ENCODE assay signal across 1 cellular context in genomic region chr10:27155073-27155754, GRCh38.
TF ChIP-seq lines count a peak whose summit lies in the region.

Gene MASTL, plus strand, starts transcription at chr10:27155352. Its CDS starts 75 bp downstream, at chr10:27155427.

TF ChIP-seq in GM12878, 131 proteins besides CTCF, POLR2A, EP300 and RAD21 (continued from another document and continues in another):
- TF ChIP-seq, protein P1, sequence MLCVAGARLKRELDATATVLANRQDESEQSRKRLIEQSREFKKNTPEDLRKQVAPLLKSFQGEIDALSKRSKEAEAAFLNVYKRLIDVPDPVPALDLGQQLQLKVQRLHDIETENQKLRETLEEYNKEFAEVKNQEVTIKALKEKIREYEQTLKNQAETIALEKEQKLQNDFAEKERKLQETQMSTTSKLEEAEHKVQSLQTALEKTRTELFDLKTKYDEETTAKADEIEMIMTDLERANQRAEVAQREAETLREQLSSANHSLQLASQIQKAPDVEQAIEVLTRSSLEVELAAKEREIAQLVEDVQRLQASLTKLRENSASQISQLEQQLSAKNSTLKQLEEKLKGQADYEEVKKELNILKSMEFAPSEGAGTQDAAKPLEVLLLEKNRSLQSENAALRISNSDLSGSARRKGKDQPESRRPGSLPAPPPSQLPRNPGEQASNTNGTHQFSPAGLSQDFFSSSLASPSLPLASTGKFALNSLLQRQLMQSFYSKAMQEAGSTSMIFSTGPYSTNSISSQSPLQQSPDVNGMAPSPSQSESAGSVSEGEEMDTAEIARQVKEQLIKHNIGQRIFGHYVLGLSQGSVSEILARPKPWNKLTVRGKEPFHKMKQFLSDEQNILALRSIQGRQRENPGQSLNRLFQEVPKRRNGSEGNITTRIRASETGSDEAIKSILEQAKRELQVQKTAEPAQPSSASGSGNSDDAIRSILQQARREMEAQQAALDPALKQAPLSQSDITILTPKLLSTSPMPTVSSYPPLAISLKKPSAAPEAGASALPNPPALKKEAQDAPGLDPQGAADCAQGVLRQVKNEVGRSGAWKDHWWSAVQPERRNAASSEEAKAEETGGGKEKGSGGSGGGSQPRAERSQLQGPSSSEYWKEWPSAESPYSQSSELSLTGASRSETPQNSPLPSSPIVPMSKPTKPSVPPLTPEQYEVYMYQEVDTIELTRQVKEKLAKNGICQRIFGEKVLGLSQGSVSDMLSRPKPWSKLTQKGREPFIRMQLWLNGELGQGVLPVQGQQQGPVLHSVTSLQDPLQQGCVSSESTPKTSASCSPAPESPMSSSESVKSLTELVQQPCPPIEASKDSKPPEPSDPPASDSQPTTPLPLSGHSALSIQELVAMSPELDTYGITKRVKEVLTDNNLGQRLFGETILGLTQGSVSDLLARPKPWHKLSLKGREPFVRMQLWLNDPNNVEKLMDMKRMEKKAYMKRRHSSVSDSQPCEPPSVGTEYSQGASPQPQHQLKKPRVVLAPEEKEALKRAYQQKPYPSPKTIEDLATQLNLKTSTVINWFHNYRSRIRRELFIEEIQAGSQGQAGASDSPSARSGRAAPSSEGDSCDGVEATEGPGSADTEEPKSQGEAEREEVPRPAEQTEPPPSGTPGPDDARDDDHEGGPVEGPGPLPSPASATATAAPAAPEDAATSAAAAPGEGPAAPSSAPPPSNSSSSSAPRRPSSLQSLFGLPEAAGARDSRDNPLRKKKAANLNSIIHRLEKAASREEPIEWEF (IDR thresholded peaks at IDR 0.05; ENCODE audit: insufficient replicate concordance, low read depth, low read length), result no peak
- TF ChIP-seq KLF5 (IDR thresholded peaks at IDR 0.05; ENCODE audit: partially characterized antibody) (peak; percentile 68), CBFB (IDR thresholded peaks at IDR 0.05; ENCODE audit: low read depth) (peak; percentile 88), MXI1 (IDR thresholded peaks at IDR 0.05; ENCODE audit: low read depth, low read length) (no peak), PAX8 (IDR thresholded peaks at IDR 0.05) (no peak), BCL3 (IDR thresholded peaks at IDR 0.05; ENCODE audit: borderline replicate concordance, insufficient read depth, low read depth, low read length, poor library complexity, severe bottlenecking) (peak; percentile 73), IRF4 (IDR thresholded peaks at IDR 0.05; ENCODE audit: low read depth, low read length) (peak; percentile 22; the same call in 1 of the 2 replicates), POU2F2 (IDR thresholded peaks at IDR 0.05; ENCODE audit: borderline replicate concordance, low read depth, low read length) (peak; percentile 61; the same call in 2 of the 3 replicates), CREM (IDR thresholded peaks at IDR 0.05; ENCODE audit: low read depth) (peak; percentile 95), SMC3 (IDR thresholded peaks at IDR 0.05; ENCODE audit: borderline replicate concordance, low read length) (no peak), E2F8 (IDR thresholded peaks at IDR 0.05; ENCODE audit: low read depth, partially characterized antibody) (peak; percentile 74), YBX1 (IDR thresholded peaks at IDR 0.05) (no peak), ETV6 (conservative IDR thresholded peaks at IDR 0.05 in 1 of 2, IDR thresholded peaks at IDR 0.05 in 1 of 2; ENCODE audit: borderline replicate concordance in 1 of 2, low read depth in 1 of 2) (peak in 1 of 2 experiments; percentile 34; a peak in 1 of 4 replicates), RBBP5 (conservative IDR thresholded peaks at IDR 0.05) (no peak), FOXK2 (IDR thresholded peaks at IDR 0.05) (no peak), HDGF (IDR thresholded peaks at IDR 0.05) (no peak), RB1 (IDR thresholded peaks at IDR 0.05; ENCODE audit: borderline replicate concordance) (no peak; the same call in 1 of the 2 replicates), SREBF1 (IDR thresholded peaks at IDR 0.05; ENCODE audit: low read length) (no peak), DPF2 (IDR thresholded peaks at IDR 0.05) (peak; percentile 54; the same call in 1 of the 2 replicates), IKZF1 (conservative IDR thresholded peaks at IDR 0.05) (peak; percentile 59), SKIL (IDR thresholded peaks at IDR 0.05; ENCODE audit: low read depth, poor library complexity, severe bottlenecking) (no peak), JUNB (IDR thresholded peaks at IDR 0.05) (peak; percentile 35; the same call in 1 of the 2 replicates), SREBF2 (IDR thresholded peaks at IDR 0.05; ENCODE audit: low read length) (no peak), HDAC6 (IDR thresholded peaks at IDR 0.05; ENCODE audit: unreplicated experiment) (no peak), SMAD1 (IDR thresholded peaks at IDR 0.05; ENCODE audit: low read depth, partially characterized antibody) (peak; percentile 82), POLR2AphosphoS2 (IDR thresholded peaks at IDR 0.05; ENCODE audit: low read depth, low read length) (peak; percentile 72; the same call in 1 of the 2 replicates), CEBPB (IDR thresholded peaks at IDR 0.05; ENCODE audit: borderline replicate concordance in 1 of 2, low read depth in 2 of 2, low read length in 2 of 2) (no peak), ZSCAN29 (IDR thresholded peaks at IDR 0.05) (no peak), PML (IDR thresholded peaks at IDR 0.05; ENCODE audit: low read length) (peak; percentile 87; the same call in 1 of the 2 replicates), CHD1 (IDR thresholded peaks at IDR 0.05; ENCODE audit: low read depth, low read length) (no peak), PBX3 (IDR thresholded peaks at IDR 0.05; ENCODE audit: insufficient replicate concordance, low read depth, low read length) (no peak), POLR2AphosphoS5 (IDR thresholded peaks at IDR 0.05; ENCODE audit: low read length) (peak; percentile 90), MEF2B (IDR thresholded peaks at IDR 0.05; ENCODE audit: partially characterized antibody, poor library complexity, severe bottlenecking) (no peak), BACH1 (IDR thresholded peaks at IDR 0.05; ENCODE audit: borderline replicate concordance) (peak; percentile 62; the same call in 1 of the 2 replicates), TBL1XR1 (IDR thresholded peaks at IDR 0.05; ENCODE audit: low read depth, low read length) (no peak), ZNF207 (IDR thresholded peaks at IDR 0.05; ENCODE audit: borderline replicate concordance) (no peak; the same call in 1 of the 2 replicates), MTA3 (IDR thresholded peaks at IDR 0.05; ENCODE audit: borderline replicate concordance, low read length) (no peak), SIX5 (IDR thresholded peaks at IDR 0.05; ENCODE audit: low read depth, low read length, severe bottlenecking) (no peak), BMI1 (IDR thresholded peaks at IDR 0.05; ENCODE audit: borderline replicate concordance) (no peak), TCF7 (IDR thresholded peaks at IDR 0.05; ENCODE audit: borderline replicate concordance) (no peak), TARDBP (IDR thresholded peaks at IDR 0.05; ENCODE audit: borderline replicate concordance) (no peak), STAT1 (conservative IDR thresholded peaks at IDR 0.05) (peak; percentile 64; the same call in 1 of the 2 replicates), ZZZ3 (IDR thresholded peaks at IDR 0.05; ENCODE audit: control insufficient read depth, insufficient read length, low read depth) (no peak)
- TF ChIP-seq, protein P2, sequence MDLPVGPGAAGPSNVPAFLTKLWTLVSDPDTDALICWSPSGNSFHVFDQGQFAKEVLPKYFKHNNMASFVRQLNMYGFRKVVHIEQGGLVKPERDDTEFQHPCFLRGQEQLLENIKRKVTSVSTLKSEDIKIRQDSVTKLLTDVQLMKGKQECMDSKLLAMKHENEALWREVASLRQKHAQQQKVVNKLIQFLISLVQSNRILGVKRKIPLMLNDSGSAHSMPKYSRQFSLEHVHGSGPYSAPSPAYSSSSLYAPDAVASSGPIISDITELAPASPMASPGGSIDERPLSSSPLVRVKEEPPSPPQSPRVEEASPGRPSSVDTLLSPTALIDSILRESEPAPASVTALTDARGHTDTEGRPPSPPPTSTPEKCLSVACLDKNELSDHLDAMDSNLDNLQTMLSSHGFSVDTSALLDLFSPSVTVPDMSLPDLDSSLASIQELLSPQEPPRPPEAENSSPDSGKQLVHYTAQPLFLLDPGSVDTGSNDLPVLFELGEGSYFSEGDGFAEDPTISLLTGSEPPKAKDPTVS (IDR thresholded peaks at IDR 0.05; ENCODE audit: low read depth, low read length), result no peak
- TF ChIP-seq, protein P3, sequence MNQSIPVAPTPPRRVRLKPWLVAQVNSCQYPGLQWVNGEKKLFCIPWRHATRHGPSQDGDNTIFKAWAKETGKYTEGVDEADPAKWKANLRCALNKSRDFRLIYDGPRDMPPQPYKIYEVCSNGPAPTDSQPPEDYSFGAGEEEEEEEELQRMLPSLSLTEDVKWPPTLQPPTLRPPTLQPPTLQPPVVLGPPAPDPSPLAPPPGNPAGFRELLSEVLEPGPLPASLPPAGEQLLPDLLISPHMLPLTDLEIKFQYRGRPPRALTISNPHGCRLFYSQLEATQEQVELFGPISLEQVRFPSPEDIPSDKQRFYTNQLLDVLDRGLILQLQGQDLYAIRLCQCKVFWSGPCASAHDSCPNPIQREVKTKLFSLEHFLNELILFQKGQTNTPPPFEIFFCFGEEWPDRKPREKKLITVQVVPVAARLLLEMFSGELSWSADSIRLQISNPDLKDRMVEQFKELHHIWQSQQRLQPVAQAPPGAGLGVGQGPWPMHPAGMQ (IDR thresholded peaks at IDR 0.05; ENCODE audit: borderline replicate concordance), result no peak
- TF ChIP-seq, protein P4, sequence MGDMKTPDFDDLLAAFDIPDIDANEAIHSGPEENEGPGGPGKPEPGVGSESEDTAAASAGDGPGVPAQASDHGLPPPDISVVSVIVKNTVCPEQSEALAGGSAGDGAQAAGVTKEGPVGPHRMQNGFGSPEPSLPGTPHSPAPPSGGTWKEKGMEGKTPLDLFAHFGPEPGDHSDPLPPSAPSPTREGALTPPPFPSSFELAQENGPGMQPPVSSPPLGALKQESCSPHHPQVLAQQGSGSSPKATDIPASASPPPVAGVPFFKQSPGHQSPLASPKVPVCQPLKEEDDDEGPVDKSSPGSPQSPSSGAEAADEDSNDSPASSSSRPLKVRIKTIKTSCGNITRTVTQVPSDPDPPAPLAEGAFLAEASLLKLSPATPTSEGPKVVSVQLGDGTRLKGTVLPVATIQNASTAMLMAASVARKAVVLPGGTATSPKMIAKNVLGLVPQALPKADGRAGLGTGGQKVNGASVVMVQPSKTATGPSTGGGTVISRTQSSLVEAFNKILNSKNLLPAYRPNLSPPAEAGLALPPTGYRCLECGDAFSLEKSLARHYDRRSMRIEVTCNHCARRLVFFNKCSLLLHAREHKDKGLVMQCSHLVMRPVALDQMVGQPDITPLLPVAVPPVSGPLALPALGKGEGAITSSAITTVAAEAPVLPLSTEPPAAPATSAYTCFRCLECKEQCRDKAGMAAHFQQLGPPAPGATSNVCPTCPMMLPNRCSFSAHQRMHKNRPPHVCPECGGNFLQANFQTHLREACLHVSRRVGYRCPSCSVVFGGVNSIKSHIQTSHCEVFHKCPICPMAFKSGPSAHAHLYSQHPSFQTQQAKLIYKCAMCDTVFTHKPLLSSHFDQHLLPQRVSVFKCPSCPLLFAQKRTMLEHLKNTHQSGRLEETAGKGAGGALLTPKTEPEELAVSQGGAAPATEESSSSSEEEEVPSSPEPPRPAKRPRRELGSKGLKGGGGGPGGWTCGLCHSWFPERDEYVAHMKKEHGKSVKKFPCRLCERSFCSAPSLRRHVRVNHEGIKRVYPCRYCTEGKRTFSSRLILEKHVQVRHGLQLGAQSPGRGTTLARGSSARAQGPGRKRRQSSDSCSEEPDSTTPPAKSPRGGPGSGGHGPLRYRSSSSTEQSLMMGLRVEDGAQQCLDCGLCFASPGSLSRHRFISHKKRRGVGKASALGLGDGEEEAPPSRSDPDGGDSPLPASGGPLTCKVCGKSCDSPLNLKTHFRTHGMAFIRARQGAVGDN (IDR thresholded peaks at IDR 0.05), result no peak
